In genomic region chr12:58980768-58981167, GRCh38 we compare ENCODE assay signal across 24 cellular contexts.
"Had no signal": no experiment of that assay in that cellular context is flagged by ENCODE, and none has a peak within 500 bp of the region (broad histone marks: within the 10 kb centered on the region; RNA-seq: fewer than 3 reads in every experiment).

No MANE protein-coding gene starts in this region.

- H3K9me3 ChIP-seq: colonic mucosa, esophagus muscularis mucosa, gastroesophageal sphincter, heart right ventricle, left lung, prostate gland, sigmoid colon, spleen, thyroid gland, vagina had no signal

- H3K4me3 ChIP-seq: colonic mucosa, esophagus muscularis mucosa, gastroesophageal sphincter, heart right ventricle, left lung, neural progenitor cell, prostate gland, sigmoid colon, skin epidermis, spleen, thyroid gland, vagina had no signal

- H3K27ac ChIP-seq: colonic mucosa, esophagus muscularis mucosa, foreskin keratinocyte, gastroesophageal sphincter, heart right ventricle, left lung, neural progenitor cell, prostate gland, sigmoid colon, skin epidermis, spleen, thyroid gland, vagina had no signal

- H3K36me3 ChIP-seq: colonic mucosa, esophagus muscularis mucosa, gastroesophageal sphincter, heart right ventricle, left lung, neural progenitor cell, prostate gland, sigmoid colon, spleen, thyroid gland, vagina had no signal

- H3K4me2 ChIP-seq: neural progenitor cell had no signal

- H3K9ac ChIP-seq: neural progenitor cell had no signal

- ATAC-seq: foreskin keratinocyte; gastroesophageal sphincter; heart right ventricle; left cardiac atrium; left lung; naive thymus-derived CD4-positive, alpha-beta T cell; right cardiac atrium; stimulated activated naive B cell treated with anti-CD40 and anti-IgM and Interleukin-4, amounts not matched to agents 10 μg/mL and 1 μg/mL and 100 μg/mL, for 72 hours had no signal

- H2AFZ ChIP-seq: neural progenitor cell had no signal

- DNase-seq: colonic mucosa; effector CD8-positive, alpha-beta T cell; endodermal cell; foreskin keratinocyte; heart right ventricle; hippocampal formation; left cardiac atrium; left lung; mesendoderm; midbrain; naive thymus-derived CD4-positive, alpha-beta T cell; right cardiac atrium; sigmoid colon; spleen; stimulated activated CD4-positive, alpha-beta T cell treated with anti-CD3 and anti-CD28 coated beads, Interleukin-4, amount 100 ng/mL, for 4 hours; stimulated activated naive B cell treated with anti-CD40 and anti-IgM and Interleukin-4, amounts not matched to agents 10 μg/mL and 1 μg/mL and 100 μg/mL, for 72 hours; thyroid gland; trophoblast cell had no signal

- H3K27me3 ChIP-seq: colonic mucosa, esophagus muscularis mucosa, foreskin keratinocyte, gastroesophageal sphincter, heart right ventricle, left lung, neural progenitor cell, sigmoid colon, spleen, thyroid gland, vagina had no signal

- H3K4me1 ChIP-seq: colonic mucosa, esophagus muscularis mucosa, foreskin keratinocyte, gastroesophageal sphincter, heart right ventricle, left lung, neural progenitor cell, prostate gland, sigmoid colon, spleen, vagina had no signal
